13 cellular contexts compared by ENCODE assay signal in the genomic region with DNA sequence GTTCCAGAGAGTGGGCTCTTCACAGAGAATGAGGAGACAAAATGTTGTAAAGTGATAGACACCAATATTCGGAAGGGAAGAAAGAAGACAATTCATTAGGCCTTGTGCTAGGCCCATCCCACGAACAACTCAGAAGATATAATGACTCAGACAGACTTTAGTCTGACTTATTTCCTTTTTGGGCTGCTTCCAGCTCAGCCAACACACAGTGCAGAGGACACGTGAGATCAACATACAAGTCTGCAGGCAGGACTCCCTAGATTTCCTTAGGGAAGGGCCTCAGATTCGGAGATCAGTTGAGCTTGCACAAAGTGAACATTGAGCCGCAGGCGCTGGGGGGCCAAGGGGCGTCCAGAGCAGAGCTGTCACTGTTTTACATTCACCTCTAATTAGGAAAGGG.
DNase-seq lines count a peak whose midpoint lies in the region; ATAC-seq and TF ChIP-seq lines count a peak whose summit lies in the region.
"Had no signal": no experiment of that assay in that cellular context is flagged by ENCODE, and none has a peak within 500 bp of the region (broad histone marks: within the 10 kb centered on the region; RNA-seq: fewer than 3 reads in every experiment).

No MANE protein-coding gene starts in this region.

- H3K27ac Mint-ChIP-seq in immature natural killer cell: no peak overlapping the region
- H3K27ac Mint-ChIP-seq: activated B cell treated with CpG ODN at 0.5 μM for 24 hours had no signal

- no peak overlapping the region for H2AFZ ChIP-seq in OCI-LY7 (ENCODE audit: low read length)

- CTCF ChIA-PET in OCI-LY7 (lab: Charles Lee; ENCODE audit: unreplicated experiment): no interaction called here

- H3K36me3 ChIP-seq in BE2C (no peaks in the 10 kb centered on the region), colonic mucosa (no peaks in the 10 kb centered on the region), OCI-LY7 (ENCODE audit: insufficient read depth, low read length) (no peaks in the 10 kb centered on the region)
- H3K36me3 ChIP-seq: uterus had no signal

- DNase-seq in BE2C (peak; percentile 72), M059J (ENCODE audit: low read depth) (peak; percentile 93), colonic mucosa (peak; percentile 23), mucosa of gallbladder (ENCODE audit: low spot score) (peak; percentile 70), dermis blood vessel endothelial cell (no peak), OCI-LY7 (ENCODE audit: low spot score) (no peak), immature natural killer cell (no peak)
- DNase-seq: activated B cell treated with CpG ODN at 0.5 μM for 24 hours, aorta, GDM1, NCI-H446 treated with DMSO at 0.1 percent for 48 hours, uterus had no signal

- no peak for ATAC-seq in HG03571 (IDR thresholded peaks at IDR 0.05; ENCODE audit: unreplicated experiment)

- no peaks in the 10 kb centered on the region for H3K36me3 Mint-ChIP-seq in immature natural killer cell

- BruUV-seq in OCI-LY7 (replicated peaks; lab: Mats Ljungman, UMichigan): no TSS peak

- H3K9me3 Mint-ChIP-seq in immature natural killer cell: peaks cover 0 to 4% (median 2%) of the 10 kb centered on the region in 6 donors
- H3K9me3 Mint-ChIP-seq: activated B cell treated with CpG ODN at 0.5 μM for 24 hours had no signal

- H3K27me3 ChIP-seq in BE2C (no peaks in the 10 kb centered on the region), colonic mucosa (no peaks in the 10 kb centered on the region)
- H3K27me3 ChIP-seq: uterus had no signal

- H4K20me1 ChIP-seq in OCI-LY7 (ENCODE audit: insufficient read depth, low read length): no peaks in the 10 kb centered on the region

- H3K4me3 Mint-ChIP-seq in immature natural killer cell: no peak overlapping the region
- H3K4me3 Mint-ChIP-seq: activated B cell treated with CpG ODN at 0.5 μM for 24 hours had no signal

- H3K4me3 ChIP-seq in BE2C (ENCODE audit: low read depth, low read length) (no peak overlapping the region), colonic mucosa (no peak overlapping the region), OCI-LY7 (ENCODE audit: low read depth, low read length, poor library complexity, severe bottlenecking) (no peak overlapping the region)
- H3K4me3 ChIP-seq: uterus had no signal

- H3K4me1 Mint-ChIP-seq in immature natural killer cell: no peaks in the 10 kb centered on the region
- H3K4me1 Mint-ChIP-seq: activated B cell treated with CpG ODN at 0.5 μM for 24 hours had no signal

- H3K27ac ChIP-seq in colonic mucosa: no peak overlapping the region
- no peak overlapping the region for H3K27ac ChIP-seq in OCI-LY7 (ENCODE audit: low read depth, low read length, poor library complexity, severe bottlenecking)
- H3K27ac ChIP-seq: uterus had no signal

- POLR2A ChIA-PET in OCI-LY7 (lab: Charles Lee): no interaction called here

- H3K79me2 ChIP-seq in OCI-LY7 (ENCODE audit: insufficient read depth, low read depth, low read length): no peaks in the 10 kb centered on the region

- no peaks in the 10 kb centered on the region for H3K9me2 ChIP-seq in OCI-LY7 (ENCODE audit: insufficient read depth, low read length)

- H3K9me3 ChIP-seq in BE2C: no peaks in the 10 kb centered on the region
- H3K9me3 ChIP-seq in colonic mucosa: no peaks in the 10 kb centered on the region
- H3K9me3 ChIP-seq in OCI-LY7 (ENCODE audit: low read length): no peaks in the 10 kb centered on the region
- H3K9me3 ChIP-seq: uterus had no signal

- H3K27me3 Mint-ChIP-seq in immature natural killer cell (ENCODE audit: low read depth in 3 of 3): no peaks in the 10 kb centered on the region
- H3K27me3 Mint-ChIP-seq: activated B cell treated with CpG ODN at 0.5 μM for 24 hours had no signal

- TF ChIP-seq CTCF in BE2C (IDR thresholded peaks at IDR 0.05; ENCODE audit: low read depth, low read length): no peak
- no peak for TF ChIP-seq CTCF in colonic mucosa (IDR thresholded peaks at IDR 0.05)
- TF ChIP-seq CTCF in OCI-LY7 (conservative IDR thresholded peaks at IDR 0.05; ENCODE audit: low read length): no peak

- no peak overlapping the region for H3K9ac ChIP-seq in colonic mucosa (ENCODE audit: low read depth in 2 of 2, low read length in 2 of 2)

- intact Hi-C loops in colonic mucosa (cut with DNase I) (no loop called here), OCI-LY7 (cut with micrococcal nuclease; ENCODE audit: unreplicated experiment) (no loop called here)

- H3K4me1 ChIP-seq in BE2C (peaks cover 23% of the 10 kb centered on the region), colonic mucosa (no peaks in the 10 kb centered on the region), OCI-LY7 (ENCODE audit: insufficient read depth, low read length, poor library complexity, severe bottlenecking) (no peaks in the 10 kb centered on the region)
- H3K4me1 ChIP-seq: uterus had no signal

- no peak overlapping the region for H3K4me2 ChIP-seq in OCI-LY7 (ENCODE audit: low read length)

Comparison
In these comparisons a context has a peak if more than half of its experiments do, and no peak if none do; other contexts are left out.
1. DNase-seq: peak in BE2C (single experiment), M059J (single experiment), colonic mucosa (single experiment) and mucosa of gallbladder (single experiment); none in dermis blood vessel endothelial cell (single experiment), OCI-LY7 (single experiment) and immature natural killer cell (0 of 3).